Comparison of ENCODE assay signal across 1 cellular context in the genomic region with DNA sequence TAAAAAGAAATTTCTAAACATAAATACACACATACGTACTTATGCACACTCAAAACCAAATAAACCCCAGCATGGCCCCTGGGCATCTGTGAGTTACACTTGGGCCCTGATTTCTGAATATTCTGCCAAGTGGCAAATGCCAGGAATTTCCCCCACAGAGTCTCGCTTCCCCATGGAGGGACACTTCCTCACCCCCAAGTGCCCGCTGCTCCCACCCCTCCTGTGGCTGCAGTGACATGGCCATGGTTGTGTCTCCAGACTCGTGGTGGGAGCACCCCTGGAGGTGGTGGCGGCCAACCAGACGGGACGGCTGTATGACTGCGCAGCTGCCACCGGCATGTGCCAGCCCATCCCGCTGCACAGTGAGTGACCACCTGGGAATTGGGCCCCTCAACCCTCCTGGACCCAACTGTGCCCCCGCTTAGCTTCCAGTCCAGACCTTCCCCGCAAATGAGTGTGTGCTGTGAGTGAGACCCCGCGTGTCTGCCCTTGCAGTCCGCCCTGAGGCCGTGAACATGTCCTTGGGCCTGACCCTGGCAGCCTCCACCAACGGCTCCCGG.
TF ChIP-seq lines count a peak whose summit lies in the region.

No MANE protein-coding gene starts in this region.

TF ChIP-seq in HCT116, 20 proteins besides CTCF, POLR2A, EP300 and RAD21:
- no peak for TF ChIP-seq CEBPB (IDR thresholded peaks at IDR 0.05; ENCODE audit: low read depth)
- TF ChIP-seq, protein P1, sequence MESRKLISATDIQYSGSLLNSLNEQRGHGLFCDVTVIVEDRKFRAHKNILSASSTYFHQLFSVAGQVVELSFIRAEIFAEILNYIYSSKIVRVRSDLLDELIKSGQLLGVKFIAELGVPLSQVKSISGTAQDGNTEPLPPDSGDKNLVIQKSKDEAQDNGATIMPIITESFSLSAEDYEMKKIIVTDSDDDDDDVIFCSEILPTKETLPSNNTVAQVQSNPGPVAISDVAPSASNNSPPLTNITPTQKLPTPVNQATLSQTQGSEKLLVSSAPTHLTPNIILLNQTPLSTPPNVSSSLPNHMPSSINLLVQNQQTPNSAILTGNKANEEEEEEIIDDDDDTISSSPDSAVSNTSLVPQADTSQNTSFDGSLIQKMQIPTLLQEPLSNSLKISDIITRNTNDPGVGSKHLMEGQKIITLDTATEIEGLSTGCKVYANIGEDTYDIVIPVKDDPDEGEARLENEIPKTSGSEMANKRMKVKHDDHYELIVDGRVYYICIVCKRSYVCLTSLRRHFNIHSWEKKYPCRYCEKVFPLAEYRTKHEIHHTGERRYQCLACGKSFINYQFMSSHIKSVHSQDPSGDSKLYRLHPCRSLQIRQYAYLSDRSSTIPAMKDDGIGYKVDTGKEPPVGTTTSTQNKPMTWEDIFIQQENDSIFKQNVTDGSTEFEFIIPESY (IDR thresholded peaks at IDR 0.05; ENCODE audit: extremely low read depth, insufficient replicate concordance, low read length) = no peak
- TF ChIP-seq EZH2phosphoT487 (IDR thresholded peaks at IDR 0.05; ENCODE audit: borderline replicate concordance) = no peak
- no peak for TF ChIP-seq SIN3A (IDR thresholded peaks at IDR 0.05; ENCODE audit: low read depth)
- TF ChIP-seq SRF (IDR thresholded peaks at IDR 0.05; ENCODE audit: low read depth) = no peak
- TF ChIP-seq, protein P2, sequence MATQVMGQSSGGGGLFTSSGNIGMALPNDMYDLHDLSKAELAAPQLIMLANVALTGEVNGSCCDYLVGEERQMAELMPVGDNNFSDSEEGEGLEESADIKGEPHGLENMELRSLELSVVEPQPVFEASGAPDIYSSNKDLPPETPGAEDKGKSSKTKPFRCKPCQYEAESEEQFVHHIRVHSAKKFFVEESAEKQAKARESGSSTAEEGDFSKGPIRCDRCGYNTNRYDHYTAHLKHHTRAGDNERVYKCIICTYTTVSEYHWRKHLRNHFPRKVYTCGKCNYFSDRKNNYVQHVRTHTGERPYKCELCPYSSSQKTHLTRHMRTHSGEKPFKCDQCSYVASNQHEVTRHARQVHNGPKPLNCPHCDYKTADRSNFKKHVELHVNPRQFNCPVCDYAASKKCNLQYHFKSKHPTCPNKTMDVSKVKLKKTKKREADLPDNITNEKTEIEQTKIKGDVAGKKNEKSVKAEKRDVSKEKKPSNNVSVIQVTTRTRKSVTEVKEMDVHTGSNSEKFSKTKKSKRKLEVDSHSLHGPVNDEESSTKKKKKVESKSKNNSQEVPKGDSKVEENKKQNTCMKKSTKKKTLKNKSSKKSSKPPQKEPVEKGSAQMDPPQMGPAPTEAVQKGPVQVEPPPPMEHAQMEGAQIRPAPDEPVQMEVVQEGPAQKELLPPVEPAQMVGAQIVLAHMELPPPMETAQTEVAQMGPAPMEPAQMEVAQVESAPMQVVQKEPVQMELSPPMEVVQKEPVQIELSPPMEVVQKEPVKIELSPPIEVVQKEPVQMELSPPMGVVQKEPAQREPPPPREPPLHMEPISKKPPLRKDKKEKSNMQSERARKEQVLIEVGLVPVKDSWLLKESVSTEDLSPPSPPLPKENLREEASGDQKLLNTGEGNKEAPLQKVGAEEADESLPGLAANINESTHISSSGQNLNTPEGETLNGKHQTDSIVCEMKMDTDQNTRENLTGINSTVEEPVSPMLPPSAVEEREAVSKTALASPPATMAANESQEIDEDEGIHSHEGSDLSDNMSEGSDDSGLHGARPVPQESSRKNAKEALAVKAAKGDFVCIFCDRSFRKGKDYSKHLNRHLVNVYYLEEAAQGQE (IDR thresholded peaks at IDR 0.05; ENCODE audit: low read depth) = no peak
- no peak for TF ChIP-seq ZFX (IDR thresholded peaks at IDR 0.05)
- TF ChIP-seq, protein P3, sequence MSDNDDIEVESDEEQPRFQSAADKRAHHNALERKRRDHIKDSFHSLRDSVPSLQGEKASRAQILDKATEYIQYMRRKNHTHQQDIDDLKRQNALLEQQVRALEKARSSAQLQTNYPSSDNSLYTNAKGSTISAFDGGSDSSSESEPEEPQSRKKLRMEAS (IDR thresholded peaks at IDR 0.05) = no peak
- no peak for TF ChIP-seq ZNF274 (IDR thresholded peaks at IDR 0.05; ENCODE audit: low read depth, low read length)
- no peak for TF ChIP-seq EGR1 (IDR thresholded peaks at IDR 0.05; ENCODE audit: low read depth)
- no peak for TF ChIP-seq ELF1 (IDR thresholded peaks at IDR 0.05; ENCODE audit: borderline replicate concordance, low read depth)
- TF ChIP-seq, protein P4, sequence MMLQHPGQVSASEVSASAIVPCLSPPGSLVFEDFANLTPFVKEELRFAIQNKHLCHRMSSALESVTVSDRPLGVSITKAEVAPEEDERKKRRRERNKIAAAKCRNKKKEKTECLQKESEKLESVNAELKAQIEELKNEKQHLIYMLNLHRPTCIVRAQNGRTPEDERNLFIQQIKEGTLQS (IDR thresholded peaks at IDR 0.05) = no peak
- no peak for TF ChIP-seq FOSL1 (IDR thresholded peaks at IDR 0.05; ENCODE audit: low read depth)
- TF ChIP-seq YY1 (IDR thresholded peaks at IDR 0.05; ENCODE audit: extremely low read depth, insufficient replicate concordance, low read depth, low read length) = no peak
